ENCODE assay signal across 15 cellular contexts in genomic region chr17:17950806-17951205, GRCh38. TPM values are rescaled to one million over a fixed set of nuclear protein-coding genes. Genes with fewer than 3 reads are reported as not detected.
A peak's percentile ranks its signal among the peaks of the same experiment; 100 is the strongest.
DNase-seq lines count a peak whose midpoint lies in the region; ATAC-seq and TF ChIP-seq lines count a peak whose summit lies in the region.
"Had no signal": no experiment of that assay in that cellular context is flagged by ENCODE, and none has a peak within 500 bp of the region (broad histone marks: within the 10 kb centered on the region; RNA-seq: fewer than 3 reads in every experiment).

No MANE protein-coding gene starts in this region.

- H3K4me3 ChIP-seq in OCI-LY7 (ENCODE audit: low read depth, low read length, poor library complexity, severe bottlenecking) (no peak overlapping the region), epithelial cell of esophagus (ENCODE audit: low read length) (no peak overlapping the region), neural progenitor cell (no peak overlapping the region)
- H3K4me3 ChIP-seq: dorsolateral prefrontal cortex had no signal

- no peak overlapping the region for H2AFZ ChIP-seq in OCI-LY7 (ENCODE audit: low read length)
- H2AFZ ChIP-seq in neural progenitor cell (replicated peaks): no peak overlapping the region

- H3K4me3 Mint-ChIP-seq in neural progenitor cell: no peak overlapping the region
- H3K4me3 Mint-ChIP-seq: naive B cell had no signal

- intact Hi-C loops in OCI-LY7 (cut with micrococcal nuclease; ENCODE audit: unreplicated experiment): no loop called here

- no peak overlapping the region for H3K27ac Mint-ChIP-seq in neural progenitor cell

- POLR2A ChIA-PET in OCI-LY7 (lab: Charles Lee): no interaction called here

- no peaks in the 10 kb centered on the region for H3K27me3 ChIP-seq in neural progenitor cell
- H3K27me3 ChIP-seq: dorsolateral prefrontal cortex had no signal

- peaks cover 12% of the 10 kb centered on the region for H3K27me3 Mint-ChIP-seq in neural progenitor cell (ENCODE audit: insufficient read depth, low read depth)
- H3K27me3 Mint-ChIP-seq: naive B cell had no signal

- H3K9me3 Mint-ChIP-seq in neural progenitor cell: no peaks in the 10 kb centered on the region
- H3K9me3 Mint-ChIP-seq: naive B cell had no signal

- H3K36me3 Mint-ChIP-seq in neural progenitor cell: peaks cover 7% of the 10 kb centered on the region

- TF ChIP-seq CTCF in GM12873 (IDR thresholded peaks at IDR 0.05; ENCODE audit: insufficient read depth, low read depth, low read length, missing control alignments) (peak; percentile 39), OCI-LY7 (conservative IDR thresholded peaks at IDR 0.05; ENCODE audit: low read length) (0 out of 2 replicates have a peak, but pooled peaks have one; percentile 19), epithelial cell of esophagus (IDR thresholded peaks at IDR 0.05; ENCODE audit: insufficient read depth, low read depth, low read length, missing control alignments) (peak; percentile 49), neural progenitor cell (IDR thresholded peaks at IDR 0.05) (peak; percentile 22)

- ATAC-seq in left lobe of liver (no peak), GM18870 (IDR thresholded peaks at IDR 0.05; ENCODE audit: unreplicated experiment) (no peak)

- no peaks in the 10 kb centered on the region for H3K36me3 ChIP-seq in OCI-LY7 (ENCODE audit: insufficient read depth, low read length)
- no peaks in the 10 kb centered on the region for H3K36me3 ChIP-seq in neural progenitor cell

- H3K4me2 ChIP-seq in OCI-LY7 (ENCODE audit: low read length) (no peak overlapping the region), neural progenitor cell (no peak overlapping the region)
- H3K4me2 ChIP-seq: KMS-11 had no signal

- no TSS peak for BruUV-seq in OCI-LY7 (replicated peaks; lab: Mats Ljungman, UMichigan)

- H3K9ac ChIP-seq in neural progenitor cell: no peak overlapping the region
- H3K9ac ChIP-seq: KMS-11 had no signal

- H3F3A ChIP-seq in neural progenitor cell (ENCODE audit: low read depth): no peaks in the 10 kb centered on the region

- no peaks in the 10 kb centered on the region for H3K9me3 ChIP-seq in OCI-LY7 (ENCODE audit: low read length)
- no peaks in the 10 kb centered on the region for H3K9me3 ChIP-seq in neural progenitor cell (ENCODE audit: low read depth)

- no peaks in the 10 kb centered on the region for H3K9me2 ChIP-seq in OCI-LY7 (ENCODE audit: insufficient read depth, low read length)

- H3K27ac ChIP-seq in OCI-LY7 (ENCODE audit: low read depth, low read length, poor library complexity, severe bottlenecking) (no peak overlapping the region), neural progenitor cell (no peak overlapping the region)
- H3K27ac ChIP-seq: dorsolateral prefrontal cortex, KMS-11 had no signal

- H4K20me1 ChIP-seq in OCI-LY7 (ENCODE audit: insufficient read depth, low read length) (no peaks in the 10 kb centered on the region; the same call in 1 of the 2 replicates), neural progenitor cell (ENCODE audit: low read depth) (no peaks in the 10 kb centered on the region)

- H3K4me1 ChIP-seq in OCI-LY7 (ENCODE audit: insufficient read depth, low read length, poor library complexity, severe bottlenecking) (no peaks in the 10 kb centered on the region), neural progenitor cell (no peaks in the 10 kb centered on the region)

- H3K79me2 ChIP-seq in OCI-LY7 (ENCODE audit: insufficient read depth, low read depth, low read length) (no peaks in the 10 kb centered on the region), neural progenitor cell (ENCODE audit: low read depth) (no peaks in the 10 kb centered on the region)

- CTCF ChIA-PET in OCI-LY7 (lab: Charles Lee; ENCODE audit: unreplicated experiment): no interaction called here

- no peak for DNase-seq in OCI-LY7 (ENCODE audit: low spot score)
- DNase-seq in epithelial cell of esophagus (ENCODE audit: low read depth): peak; percentile 49
- DNase-seq in neural progenitor cell (ENCODE audit: low spot score): no peak
- no peak for DNase-seq in left lobe of liver (ENCODE audit: low spot score)
- DNase-seq in Kasumi-1 (lab: John Stamatoyannopoulos, UW): no peak
- no peak for DNase-seq in HPDE6-E6E7 (ENCODE audit: extremely low spot score)
- DNase-seq: activated CD4-positive, CD25-positive, alpha-beta regulatory T cell; activated T-cell treated with anti-CD3 and anti-CD28 coated beads for 4 hours; dorsolateral prefrontal cortex; naive B cell; NCI-H1930; NK-92 treated with Interleukin-12 subunit alpha and Interleukin-12 subunit beta, amount 100 ng/mL, for 24 hours had no signal

- peaks cover 12% of the 10 kb centered on the region for H3K4me1 Mint-ChIP-seq in neural progenitor cell

RNA-seq across cellular contexts. Expression of gene TOM1L2, which starts 21.4 kb away (rescaled TPM):
- total RNA-seq in OCI-LY7 (2014; rRNA removed; shearing (Covaris generic)): 4.9 and 5.4 TPM in 2 replicates
- total RNA-seq in OCI-LY7 (2022): 14.3 and 16.4 TPM in 2 replicates
- 4.3 and 6.5 TPM in 2 replicates for total RNA-seq in neural progenitor cell (ENCODE audit: low replicate concordance)
- total RNA-seq in left lobe of liver: 17.6 TPM

RNA-seq across cellular contexts. Expression of gene DRC3, which starts 21.9 kb away (rescaled TPM):
- total RNA-seq in OCI-LY7 (2014; rRNA removed; shearing (Covaris generic)): not detected in 2 replicates
- total RNA-seq in OCI-LY7 (2022) (0.19 and 0.50 TPM in 2 replicates), neural progenitor cell (ENCODE audit: low replicate concordance) (0.07 and 0.81 TPM in 2 replicates), left lobe of liver (1.3 TPM)
